Comparison of ENCODE assay signal across 21 cellular contexts in the genomic region with DNA sequence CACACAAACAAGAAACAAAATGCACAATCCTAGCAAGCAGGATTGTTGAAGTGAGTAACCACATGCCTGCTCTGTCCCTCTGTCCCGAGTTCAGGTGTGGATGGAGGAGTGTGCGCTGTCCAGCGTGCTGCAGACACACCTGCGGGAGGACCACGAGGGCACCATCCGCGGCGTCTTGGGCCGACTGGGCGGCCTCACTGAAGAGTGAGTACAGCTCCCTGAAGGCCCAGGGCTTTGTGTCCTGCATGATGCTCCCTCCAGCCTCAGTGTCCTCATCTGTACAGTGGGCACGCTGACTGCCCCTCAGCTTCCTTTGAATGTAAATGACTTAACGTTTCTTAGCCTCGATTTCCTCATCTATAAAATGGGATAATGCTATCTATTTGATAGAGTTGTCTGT.
DNase-seq lines count a peak whose midpoint lies in the region; ATAC-seq and TF ChIP-seq lines count a peak whose summit lies in the region.
"Had no signal": no experiment of that assay in that cellular context is flagged by ENCODE, and none has a peak within 500 bp of the region (broad histone marks: within the 10 kb centered on the region; RNA-seq: fewer than 3 reads in every experiment).

No MANE protein-coding gene starts in this region.

- DNase-seq in activated effector memory CD4-positive, alpha-beta T cell treated with anti-CD3 and anti-CD28 coated beads, Interleukin-2, amount 50 U/mL, for 16 hours = peak; percentile 22
- no peak for DNase-seq in activated effector memory CD4-positive, alpha-beta T cell treated with Interleukin-2 at 50 U/mL for 16 hours
- DNase-seq in chondrocyte (ENCODE audit: low spot score) (peak; percentile 85), mesenteric fat pad (ENCODE audit: low spot score) (peak; percentile 79), upper lobe of right lung (peak; percentile 20), NCI-H345 treated with DMSO at 0.1 percent for 48 hours (lab: John Stamatoyannopoulos, UW; ENCODE audit: unreplicated experiment) (no peak), glutamatergic neuron (no peak), osteoblast (ENCODE audit: insufficient read length, low spot score, missing footprints) (no peak)
- DNase-seq: DMS53, GF-D8, HFFc6, KG1, NCI-H1092 treated with DMSO at 0.1 percent for 48 hours, NCI-H146, NCI-H2029 treated with DMSO at 0.1 percent for 48 hours, NCI-H345, NCI-H524 treated with DMSO at 0.1 percent for 48 hours, NCI-H82, SJCRH30 had no signal

- no peaks in the 10 kb centered on the region for H3K4me1 Mint-ChIP-seq in chondrocyte (ENCODE audit: low read depth)
- H3K4me1 Mint-ChIP-seq in glutamatergic neuron (ENCODE audit: low read depth, unreplicated experiment) = peaks cover 4% of the 10 kb centered on the region
- H3K4me1 Mint-ChIP-seq: CD14-positive monocyte had no signal

- H3K4me2 ChIP-seq in osteoblast (ENCODE audit: insufficient read depth, low read length) = no peak overlapping the region

- H3K4me3 ChIP-seq in upper lobe of right lung (no peak overlapping the region), osteoblast (ENCODE audit: insufficient read depth, low read length) (no peak overlapping the region)
- H3K4me3 ChIP-seq: SJCRH30 had no signal

- H3K36me3 Mint-ChIP-seq in chondrocyte (ENCODE audit: low read depth) = peaks cover 34% of the 10 kb centered on the region
- H3K36me3 Mint-ChIP-seq in glutamatergic neuron (ENCODE audit: unreplicated experiment) = peaks cover 8% of the 10 kb centered on the region
- H3K36me3 Mint-ChIP-seq: CD14-positive monocyte had no signal

- no peaks in the 10 kb centered on the region for H3K9me3 Mint-ChIP-seq in chondrocyte (ENCODE audit: low read depth)
- peaks cover 4% of the 10 kb centered on the region for H3K9me3 Mint-ChIP-seq in glutamatergic neuron (ENCODE audit: unreplicated experiment)
- H3K9me3 Mint-ChIP-seq: HFFc6 had no signal

- H3K4me3 Mint-ChIP-seq in chondrocyte (ENCODE audit: unreplicated experiment) = no peak overlapping the region
- H3K4me3 Mint-ChIP-seq in glutamatergic neuron (ENCODE audit: unreplicated experiment) = no peak overlapping the region
- H3K4me3 Mint-ChIP-seq: CD14-positive monocyte, HFFc6 had no signal

- no peaks in the 10 kb centered on the region for H3K4me1 ChIP-seq in upper lobe of right lung
- no peaks in the 10 kb centered on the region for H3K4me1 ChIP-seq in osteoblast (ENCODE audit: insufficient read depth, low read length)
- H3K4me1 ChIP-seq: SJCRH30 had no signal

- no peak overlapping the region for H3K27ac Mint-ChIP-seq in chondrocyte (ENCODE audit: unreplicated experiment)
- H3K27ac Mint-ChIP-seq in glutamatergic neuron (ENCODE audit: unreplicated experiment) = no peak overlapping the region
- H3K27ac Mint-ChIP-seq: CD14-positive monocyte, HFFc6 had no signal

- intact Hi-C loops in upper lobe of right lung (cut with DNase I) = no loop called here

- peaks cover 7% of the 10 kb centered on the region for H4K20me1 ChIP-seq in osteoblast (ENCODE audit: insufficient read depth, low read length)

- no peak for ATAC-seq in upper lobe of right lung
- ATAC-seq: Panc1 had no signal

- H2AFZ ChIP-seq in osteoblast (ENCODE audit: low read length) = no peak overlapping the region

- no peak for TF ChIP-seq CTCF in chondrocyte (IDR thresholded peaks at IDR 0.05)
- no peak for TF ChIP-seq CTCF in upper lobe of right lung (IDR thresholded peaks at IDR 0.05)
- TF ChIP-seq CTCF in glutamatergic neuron (IDR thresholded peaks at IDR 0.05; ENCODE audit: partially characterized antibody, unreplicated experiment) = no peak
- no peak for TF ChIP-seq CTCF in osteoblast (IDR thresholded peaks at IDR 0.05; ENCODE audit: extremely low read depth, low read depth, low read length)

- peaks cover 17% of the 10 kb centered on the region for H3K36me3 ChIP-seq in upper lobe of right lung
- H3K36me3 ChIP-seq in osteoblast (ENCODE audit: insufficient read depth, low read length) = peaks cover 71% of the 10 kb centered on the region

- H3K27me3 Mint-ChIP-seq in chondrocyte (ENCODE audit: low read depth) = no peaks in the 10 kb centered on the region
- H3K27me3 Mint-ChIP-seq in glutamatergic neuron (ENCODE audit: unreplicated experiment) = peaks cover 2% of the 10 kb centered on the region

- no peaks in the 10 kb centered on the region for H3K79me2 ChIP-seq in osteoblast (ENCODE audit: insufficient read depth, low read length)

- no peak overlapping the region for H3K27ac ChIP-seq in upper lobe of right lung
- no peak overlapping the region for H3K27ac ChIP-seq in osteoblast (ENCODE audit: low read depth, low read length)
- H3K27ac ChIP-seq: SJCRH30 had no signal

- no peaks in the 10 kb centered on the region for H3K27me3 ChIP-seq in upper lobe of right lung
- H3K27me3 ChIP-seq in osteoblast (ENCODE audit: insufficient read depth, low read length) = no peaks in the 10 kb centered on the region
- H3K27me3 ChIP-seq: SJCRH30 had no signal

- H3K9me3 ChIP-seq in upper lobe of right lung (no peaks in the 10 kb centered on the region), osteoblast (ENCODE audit: low read depth, low read length) (no peaks in the 10 kb centered on the region)
- H3K9me3 ChIP-seq: SJCRH30 had no signal

Comparison
In these comparisons a context has a peak if more than half of its experiments do, and no peak if none do; other contexts are left out.
1. DNase-seq: peak in activated effector memory CD4-positive, alpha-beta T cell treated with anti-CD3 and anti-CD28 coated beads, Interleukin-2, amount 50 U/mL, for 16 hours (single experiment), chondrocyte (single experiment), mesenteric fat pad (single experiment) and upper lobe of right lung (single experiment); none in activated effector memory CD4-positive, alpha-beta T cell treated with Interleukin-2 at 50 U/mL for 16 hours (single experiment), NCI-H345 treated with DMSO at 0.1 percent for 48 hours (single experiment), glutamatergic neuron (single experiment) and osteoblast (single experiment).